33 cellular contexts compared by ENCODE assay signal in the genomic region with DNA sequence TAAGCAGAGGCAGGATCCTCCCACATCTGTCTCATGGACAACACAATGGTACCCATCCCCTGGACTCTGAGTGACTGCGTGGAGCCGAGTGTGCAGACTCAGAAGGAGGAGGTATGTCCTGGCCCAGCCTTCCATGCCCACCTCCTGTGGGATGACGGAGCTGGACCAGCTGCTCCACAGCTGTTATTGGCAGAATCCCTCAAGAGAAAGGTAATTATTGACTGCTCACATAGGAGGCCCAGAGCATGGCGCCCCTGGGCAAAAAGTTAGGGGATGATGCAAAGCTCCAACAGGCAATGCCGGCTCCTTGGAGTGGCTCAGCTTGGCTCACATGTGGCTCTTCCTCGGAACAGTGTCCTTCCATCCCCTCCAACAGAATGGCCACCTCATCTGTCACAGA. TPM values are rescaled to one million over a fixed set of nuclear protein-coding genes. Genes with fewer than 3 reads are reported as not detected.
"Had no signal": no experiment of that assay in that cellular context is flagged by ENCODE, and none has a peak within 500 bp of the region (broad histone marks: within the 10 kb centered on the region; RNA-seq: fewer than 3 reads in every experiment).

No MANE protein-coding gene starts in this region.

- H3K36me3 ChIP-seq: ascending aorta, Peyer's patch had no signal

- H3K27me3 ChIP-seq: ascending aorta, body of pancreas, Peyer's patch had no signal

- H3K4me1 ChIP-seq: Peyer's patch had no signal

- H3K27ac ChIP-seq: ascending aorta, body of pancreas, Peyer's patch, RWPE1, VCaP had no signal

- ATAC-seq: activated CD4-positive, alpha-beta T cell treated with anti-CD3 and anti-CD28 coated beads for 36 hours; activated CD8-positive, alpha-beta T cell treated with anti-CD3 and anti-CD28 coated beads for 36 hours; activated naive CD4-positive, alpha-beta T cell treated with anti-CD3 and anti-CD28 coated beads, Interleukin-2, amount 50 U/mL, for 72 hours; activated naive CD8-positive, alpha-beta T cell treated with anti-CD3 and anti-CD28 coated beads, Interleukin-2, amount 50 U/mL, for 24 hours; activated T-helper 17 cell treated with anti-CD3 and anti-CD28 coated beads, Interleukin-2, amount 50 U/mL, for 72 hours; body of pancreas; T-helper 17 cell had no signal

- H3K27ac Mint-ChIP-seq: activated CD4-positive, alpha-beta T cell treated with anti-CD3 and anti-CD28 coated beads for 36 hours; activated CD8-positive, alpha-beta T cell treated with anti-CD3 and anti-CD28 coated beads for 36 hours; activated naive CD4-positive, alpha-beta T cell treated with anti-CD3 and anti-CD28 coated beads, Interleukin-2, amount 50 U/mL, for 72 hours; activated naive CD8-positive, alpha-beta T cell treated with anti-CD3 and anti-CD28 coated beads, Interleukin-2, amount 50 U/mL, for 24 hours; activated T-helper 17 cell treated with anti-CD3 and anti-CD28 coated beads, Interleukin-2, amount 50 U/mL, for 72 hours; IgD-negative memory B cell; T-helper 17 cell had no signal

- H3K4me3 Mint-ChIP-seq: activated CD4-positive, alpha-beta T cell treated with anti-CD3 and anti-CD28 coated beads for 36 hours; activated CD8-positive, alpha-beta T cell treated with anti-CD3 and anti-CD28 coated beads for 36 hours; activated naive CD8-positive, alpha-beta T cell treated with anti-CD3 and anti-CD28 coated beads, Interleukin-2, amount 50 U/mL, for 24 hours; activated T-helper 17 cell treated with anti-CD3 and anti-CD28 coated beads, Interleukin-2, amount 50 U/mL, for 72 hours; central memory CD8-positive, alpha-beta T cell; T-helper 17 cell had no signal

- H3K4me3 ChIP-seq: ascending aorta, body of pancreas, Peyer's patch had no signal

- DNase-seq: activated CD4-positive, alpha-beta T cell treated with anti-CD3 and anti-CD28 coated beads for 36 hours; activated CD4-positive, alpha-beta T cell treated with anti-CD3 and anti-CD28 coated beads, Interleukin-2, amount 50 U/mL, for 1 hour; activated CD8-positive, alpha-beta T cell treated with anti-CD3 and anti-CD28 coated beads for 36 hours; activated gamma-delta T cell; activated naive CD8-positive, alpha-beta T cell treated with anti-CD3 and anti-CD28 coated beads, Interleukin-2, amount 50 U/mL, for 24 hours; activated T-cell treated with anti-CD3 and anti-CD28 coated beads, Interleukin-2, amount 50 U/mL, for 48 hours; amniotic stem cell; body of pancreas; KG1; NCI-H1048; NCI-H1417; NCI-H1694; NCI-H2029; NCI-H345; NCI-H510A; NCI-H69; NK-92 treated with Interleukin-12 subunit alpha and Interleukin-12 subunit beta, amount 100 ng/mL, for 24 hours; OCI-M1; SHP77 treated with DMSO at 0.1 percent for 48 hours; T-helper 17 cell; T-helper 9 cell had no signal

- H3K4me1 Mint-ChIP-seq: activated CD4-positive, alpha-beta T cell treated with anti-CD3 and anti-CD28 coated beads for 36 hours; activated T-helper 17 cell treated with anti-CD3 and anti-CD28 coated beads, Interleukin-2, amount 50 U/mL, for 72 hours; IgD-negative memory B cell had no signal

RNA-seq across cellular contexts. Expression of a gene that starts 12.2 kb away (rescaled TPM):
- total RNA-seq: activated CD4-positive, alpha-beta T cell treated with anti-CD3 and anti-CD28 coated beads for 36 hours; activated CD8-positive, alpha-beta T cell treated with anti-CD3 and anti-CD28 coated beads for 36 hours; activated naive CD4-positive, alpha-beta T cell treated with anti-CD3 and anti-CD28 coated beads, Interleukin-2, amount 50 U/mL, for 72 hours; activated T-helper 17 cell treated with anti-CD3 and anti-CD28 coated beads, Interleukin-2, amount 50 U/mL, for 72 hours; ascending aorta; body of pancreas; bronchial epithelial cell; LHCN-M2; M059J; Peyer's patch; SK-MEL-5; T-helper 17 cell had no signal
- polyA plus RNA-seq: IgD-negative memory B cell had no signal

RNA-seq across cellular contexts. Expression of a gene that starts 60.0 kb away (rescaled TPM):
- total RNA-seq: activated T-helper 17 cell treated with anti-CD3 and anti-CD28 coated beads, Interleukin-2, amount 50 U/mL, for 72 hours; LHCN-M2; M059J; T-helper 17 cell had no signal
- polyA plus RNA-seq: IgD-negative memory B cell had no signal
